ENCODE assay signal across 8 cellular contexts in the genomic region with DNA sequence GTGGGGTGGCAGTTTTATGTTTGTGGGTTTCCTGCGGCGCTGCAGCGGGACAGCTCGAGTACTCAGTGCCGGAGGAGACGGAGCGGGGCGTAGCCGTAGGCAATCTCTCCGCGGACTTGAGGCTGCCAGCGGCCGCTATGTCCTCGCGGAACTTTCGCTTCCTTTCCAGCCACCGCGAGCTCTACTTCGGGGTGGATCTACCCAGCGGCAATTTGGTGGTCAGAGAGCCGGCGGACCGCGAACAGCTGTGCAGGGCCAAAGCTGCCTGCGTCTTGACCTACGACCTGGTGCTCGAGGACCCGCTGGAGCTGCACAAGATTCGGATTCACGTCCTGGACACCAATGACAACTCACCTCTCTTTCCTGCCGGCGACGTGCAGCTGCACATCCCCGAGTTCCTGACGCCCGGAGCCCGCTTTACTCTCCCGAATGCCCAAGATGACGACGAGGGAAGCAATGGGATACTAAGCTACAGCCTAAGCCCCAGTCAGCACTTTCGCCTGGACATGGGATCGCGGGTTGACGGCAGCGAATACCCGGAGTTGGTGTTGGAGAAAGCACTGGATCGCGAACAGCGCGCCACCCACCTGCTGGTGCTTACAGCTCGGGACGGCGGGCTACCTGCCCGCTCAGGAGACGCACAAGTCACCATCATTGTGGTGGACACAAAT. TPM values are rescaled to one million over a fixed set of nuclear protein-coding genes. Genes with fewer than 3 reads are reported as not detected.
DNase-seq lines count a peak whose midpoint lies in the region.

No MANE protein-coding gene starts in this region.

- H3K9me3 ChIP-seq in trophoblast cell (ENCODE audit: insufficient read depth, low read depth, low read length), result peaks cover 3% of the 10 kb centered on the region

- H3K4me1 ChIP-seq in trophoblast cell (ENCODE audit: control insufficient read depth in 1 of 2, insufficient read depth in 2 of 2, low read length in 2 of 2), result peaks cover 9 to 13% of the 10 kb centered on the region in 2 experiments

- H3K4me3 ChIP-seq in trophoblast cell (ENCODE audit: low read depth, low read length), result peak overlapping the region; percentile 66

- H2BK12ac ChIP-seq in trophoblast cell (ENCODE audit: low read length), result no peak overlapping the region

- no peak overlapping the region for H3K9ac ChIP-seq in trophoblast cell (ENCODE audit: low read length)

- no peak overlapping the region for H4K8ac ChIP-seq in trophoblast cell (ENCODE audit: low read depth, low read length)

- DNase-seq in EH (ENCODE audit: low read depth) (peak; percentile 0), RPMI7951 (ENCODE audit: low read depth) (peak; percentile 16), glomerular visceral epithelial cell (ENCODE audit: extremely low spot score) (peak; percentile 8), trophoblast cell (no peak), SIG-M5 (lab: John Stamatoyannopoulos, UW) (no peak), 8988T (no peak), cerebellar nuclear complex (lab: John Stamatoyannopoulos, UW) (no peak)
- DNase-seq in stimulated activated CD4-positive, alpha-beta T cell treated with anti-CD3 and anti-CD28 coated beads, Interleukin-4, amount 100 ng/mL, for 24 hours, result no peak

- peak overlapping the region; percentile 89 for H3K4me2 ChIP-seq in trophoblast cell (ENCODE audit: low read length)

- H3K14ac ChIP-seq in trophoblast cell (ENCODE audit: low read length), result no peak overlapping the region

- no peak overlapping the region for H2BK5ac ChIP-seq in trophoblast cell (ENCODE audit: low read depth, low read length, poor library complexity)

- H3K79me2 ChIP-seq in trophoblast cell (ENCODE audit: control insufficient read depth, insufficient read depth, low read length, poor library complexity), result no peaks in the 10 kb centered on the region

- H4K91ac ChIP-seq in trophoblast cell (ENCODE audit: low read depth, low read length), result no peak overlapping the region

- no peak overlapping the region for H3K18ac ChIP-seq in trophoblast cell (ENCODE audit: low read length)

- no peak overlapping the region for H3K4ac ChIP-seq in trophoblast cell (ENCODE audit: low read depth, low read length)

- no peak overlapping the region for H4K12ac ChIP-seq in trophoblast cell (ENCODE audit: low read depth, low read length)

- H2AFZ ChIP-seq in trophoblast cell (ENCODE audit: insufficient read depth, low read length, poor library complexity), result peak overlapping the region; percentile 56

- no peak overlapping the region for H2BK120ac ChIP-seq in trophoblast cell (ENCODE audit: insufficient read depth, low read length, poor library complexity)

- no peak overlapping the region for H3K23ac ChIP-seq in trophoblast cell (ENCODE audit: low read length)

- H3K36me3 ChIP-seq in trophoblast cell (ENCODE audit: control insufficient read depth in 1 of 2, insufficient read depth in 2 of 2, low read length in 2 of 2), result no peaks in the 10 kb centered on the region

- WGBS in trophoblast cell (ENCODE audit: extremely low coverage, insufficient coverage, insufficient read length), result no CpG with 5 or more reads among the region's 55 CpGs

- no peak overlapping the region for H2AK5ac ChIP-seq in trophoblast cell (ENCODE audit: low read length)

- H3K27me3 ChIP-seq in trophoblast cell (ENCODE audit: insufficient read depth, low read length), result no peaks in the 10 kb centered on the region

- peaks cover 2% of the 10 kb centered on the region for H3K79me1 ChIP-seq in trophoblast cell (ENCODE audit: low read length)

- no peak overlapping the region for H3K27ac ChIP-seq in trophoblast cell (ENCODE audit: low read depth, low read length)

RNA-seq across cellular contexts. Expression of a gene that starts 0.9 kb away (rescaled TPM):
- not detected in 2 replicates for total RNA-seq in RPMI7951 (2014; rRNA removed; shearing (Covaris generic))
- 1.5 and 1.6 TPM in 2 replicates for polyA plus RNA-seq in trophoblast cell (2013)

RNA-seq across cellular contexts. Expression of a gene that starts 39.2 kb away (rescaled TPM):
- not detected in 2 replicates for total RNA-seq in RPMI7951 (2014; rRNA removed; shearing (Covaris generic))
- 2.2 and 2.4 TPM in 2 replicates for polyA plus RNA-seq in trophoblast cell (2013)

RNA-seq across cellular contexts. Expression of a gene that starts 45.1 kb away (rescaled TPM):
- not detected in 2 replicates for total RNA-seq in RPMI7951 (2014; rRNA removed; shearing (Covaris generic))
- 0.06 and 0.07 TPM in 2 replicates for polyA plus RNA-seq in trophoblast cell (2013)

RNA-seq across cellular contexts. Expression of a gene that starts 51.9 kb away (rescaled TPM):
- not detected in 2 replicates for total RNA-seq in RPMI7951 (2014; rRNA removed; shearing (Covaris generic))
- 6.5 TPM in 2 replicates for polyA plus RNA-seq in trophoblast cell (2013)

RNA-seq across cellular contexts. Expression of a gene that starts 58.3 kb away (rescaled TPM):
- not detected in 2 replicates for total RNA-seq in RPMI7951 (2014; rRNA removed; shearing (Covaris generic))
- polyA plus RNA-seq in trophoblast cell (2013), result 2.5 and 3.0 TPM in 2 replicates

Comparison
In these comparisons a context has a peak if more than half of its experiments do, and no peak if none do; other contexts are left out.
1. DNase-seq: peak in EH (single experiment), RPMI7951 (single experiment) and glomerular visceral epithelial cell (single experiment); none in trophoblast cell (0 of 2), SIG-M5 (single experiment), 8988T (single experiment), cerebellar nuclear complex (0 of 2) and stimulated activated CD4-positive, alpha-beta T cell treated with anti-CD3 and anti-CD28 coated beads, Interleukin-4, amount 100 ng/mL, for 24 hours (single experiment).